In the genomic region with DNA sequence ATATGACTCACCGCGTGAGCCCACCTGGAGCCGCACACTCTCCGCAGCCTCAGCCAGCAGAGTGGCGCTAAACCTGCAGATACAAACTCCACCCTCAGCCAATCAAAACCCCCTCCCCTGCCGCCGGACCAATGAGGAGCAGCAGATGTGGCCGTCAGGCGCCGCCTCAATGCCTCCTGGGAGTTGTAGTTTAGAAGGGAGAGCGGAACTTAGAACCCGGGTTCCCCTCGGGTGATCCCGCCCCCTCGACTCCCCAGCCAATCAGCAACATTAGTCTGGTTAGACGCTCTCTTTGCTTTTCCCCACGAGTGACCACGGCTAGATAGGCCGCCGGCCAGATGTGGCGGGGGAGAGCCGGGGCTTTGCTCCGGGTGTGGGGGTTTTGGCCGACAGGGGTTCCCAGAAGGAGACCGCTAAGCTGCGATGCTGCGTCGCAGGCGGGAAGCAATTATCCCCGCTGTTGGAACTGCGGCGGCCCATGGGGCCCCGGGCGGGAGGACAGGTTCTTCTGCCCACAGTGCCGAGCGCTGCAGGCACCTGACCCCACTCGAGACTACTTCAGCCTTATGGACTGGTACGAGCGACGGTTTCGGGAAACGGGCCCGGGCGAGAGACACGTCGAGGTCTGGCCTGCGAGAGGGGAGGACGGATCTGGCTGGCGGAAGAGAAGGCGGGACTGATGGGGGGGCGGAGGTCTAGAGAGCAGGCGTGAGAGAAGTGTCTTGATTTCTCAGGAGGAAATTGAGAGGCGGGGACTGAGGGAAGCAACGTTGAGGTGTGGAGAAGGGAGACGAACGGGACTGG, we compare ENCODE assay signal across 1 cellular context.
TF ChIP-seq lines count a peak whose summit lies in the region.

A gene (minus strand): TSS at position 63 of the 804 bp plus-strand sequence. CDS start 7,099 bp downstream, outside the sequence.
A gene with protein sequence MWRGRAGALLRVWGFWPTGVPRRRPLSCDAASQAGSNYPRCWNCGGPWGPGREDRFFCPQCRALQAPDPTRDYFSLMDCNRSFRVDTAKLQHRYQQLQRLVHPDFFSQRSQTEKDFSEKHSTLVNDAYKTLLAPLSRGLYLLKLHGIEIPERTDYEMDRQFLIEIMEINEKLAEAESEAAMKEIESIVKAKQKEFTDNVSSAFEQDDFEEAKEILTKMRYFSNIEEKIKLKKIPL (plus strand): TSS at position 282 of the 804 bp plus-strand sequence. CDS start 57 bp downstream, at position 339.

TF ChIP-seq in HepG2, 621 proteins besides CTCF, POLR2A, EP300 and RAD21 (continued from another document and continues in another):
- TF ChIP-seq, protein P1, sequence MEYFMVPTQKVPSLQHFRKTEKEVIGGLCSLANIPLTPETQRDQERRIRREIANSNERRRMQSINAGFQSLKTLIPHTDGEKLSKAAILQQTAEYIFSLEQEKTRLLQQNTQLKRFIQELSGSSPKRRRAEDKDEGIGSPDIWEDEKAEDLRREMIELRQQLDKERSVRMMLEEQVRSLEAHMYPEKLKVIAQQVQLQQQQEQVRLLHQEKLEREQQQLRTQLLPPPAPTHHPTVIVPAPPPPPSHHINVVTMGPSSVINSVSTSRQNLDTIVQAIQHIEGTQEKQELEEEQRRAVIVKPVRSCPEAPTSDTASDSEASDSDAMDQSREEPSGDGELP (IDR thresholded peaks at IDR 0.05; ENCODE audit: borderline replicate concordance, low read depth): peak; percentile 80
- TF ChIP-seq, protein P2, sequence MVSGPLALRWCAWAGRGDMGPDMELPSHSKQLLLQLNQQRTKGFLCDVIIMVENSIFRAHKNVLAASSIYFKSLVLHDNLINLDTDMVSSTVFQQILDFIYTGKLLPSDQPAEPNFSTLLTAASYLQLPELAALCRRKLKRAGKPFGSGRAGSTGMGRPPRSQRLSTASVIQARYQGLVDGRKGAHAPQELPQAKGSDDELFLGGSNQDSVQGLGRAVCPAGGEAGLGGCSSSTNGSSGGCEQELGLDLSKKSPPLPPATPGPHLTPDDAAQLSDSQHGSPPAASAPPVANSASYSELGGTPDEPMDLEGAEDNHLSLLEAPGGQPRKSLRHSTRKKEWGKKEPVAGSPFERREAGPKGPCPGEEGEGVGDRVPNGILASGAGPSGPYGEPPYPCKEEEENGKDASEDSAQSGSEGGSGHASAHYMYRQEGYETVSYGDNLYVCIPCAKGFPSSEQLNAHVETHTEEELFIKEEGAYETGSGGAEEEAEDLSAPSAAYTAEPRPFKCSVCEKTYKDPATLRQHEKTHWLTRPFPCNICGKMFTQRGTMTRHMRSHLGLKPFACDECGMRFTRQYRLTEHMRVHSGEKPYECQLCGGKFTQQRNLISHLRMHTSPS (CRISPR knock-in tag; IDR thresholded peaks at IDR 0.05; ENCODE audit: low read depth): no peak
- TF ChIP-seq ZNF891 (CRISPR knock-in tag; IDR thresholded peaks at IDR 0.05) (peak; percentile 57), DR1 (CRISPR knock-in tag; IDR thresholded peaks at IDR 0.05) (0 out of 2 replicates have a peak, but pooled peaks have one; percentile 33), RBAK (CRISPR knock-in tag; IDR thresholded peaks at IDR 0.05) (no peak), FOXP1 (IDR thresholded peaks at IDR 0.05) (no peak), FOXP1 (CRISPR knock-in tag; IDR thresholded peaks at IDR 0.05) (no peak), SATB2 (CRISPR knock-in tag; IDR thresholded peaks at IDR 0.05) (no peak), ZNF180 (CRISPR knock-in tag; IDR thresholded peaks at IDR 0.05; ENCODE audit: borderline replicate concordance, low read depth) (no peak), MIER3 (CRISPR knock-in tag; IDR thresholded peaks at IDR 0.05; ENCODE audit: borderline replicate concordance) (no peak), ZNF549 (CRISPR knock-in tag; IDR thresholded peaks at IDR 0.05) (no peak), FOXM1 (CRISPR knock-in tag; IDR thresholded peaks at IDR 0.05) (no peak; the same call in 1 of the 2 replicates), ZNF143 (CRISPR knock-in tag; IDR thresholded peaks at IDR 0.05) (peak; percentile 97), KDM1A (CRISPR knock-in tag; IDR thresholded peaks at IDR 0.05) (no peak), SAFB2 (CRISPR knock-in tag; IDR thresholded peaks at IDR 0.05; ENCODE audit: borderline replicate concordance, low read depth) (no peak; the same call in 1 of the 2 replicates), SIX4 (CRISPR knock-in tag; IDR thresholded peaks at IDR 0.05) (no peak), PPARG (CRISPR knock-in tag; conservative IDR thresholded peaks at IDR 0.05) (no peak), SNAI1 (CRISPR knock-in tag; IDR thresholded peaks at IDR 0.05; ENCODE audit: borderline replicate concordance) (0 out of 2 replicates have a peak, but pooled peaks have one; percentile 83), SKI (IDR thresholded peaks at IDR 0.05; ENCODE audit: partially characterized antibody) (no peak), ZNF781 (CRISPR knock-in tag; IDR thresholded peaks at IDR 0.05; ENCODE audit: borderline replicate concordance, not compliant biosample characterization) (peak; percentile 37), NCOR1 (IDR thresholded peaks at IDR 0.05; ENCODE audit: borderline replicate concordance, low read length) (no peak), NR1H2 (CRISPR knock-in tag; IDR thresholded peaks at IDR 0.05; ENCODE audit: borderline replicate concordance, low read depth) (0 out of 2 replicates have a peak, but pooled peaks have one; percentile 36), GPN1 (CRISPR knock-in tag; IDR thresholded peaks at IDR 0.05; ENCODE audit: borderline replicate concordance) (no peak)
- TF ChIP-seq, protein P3, sequence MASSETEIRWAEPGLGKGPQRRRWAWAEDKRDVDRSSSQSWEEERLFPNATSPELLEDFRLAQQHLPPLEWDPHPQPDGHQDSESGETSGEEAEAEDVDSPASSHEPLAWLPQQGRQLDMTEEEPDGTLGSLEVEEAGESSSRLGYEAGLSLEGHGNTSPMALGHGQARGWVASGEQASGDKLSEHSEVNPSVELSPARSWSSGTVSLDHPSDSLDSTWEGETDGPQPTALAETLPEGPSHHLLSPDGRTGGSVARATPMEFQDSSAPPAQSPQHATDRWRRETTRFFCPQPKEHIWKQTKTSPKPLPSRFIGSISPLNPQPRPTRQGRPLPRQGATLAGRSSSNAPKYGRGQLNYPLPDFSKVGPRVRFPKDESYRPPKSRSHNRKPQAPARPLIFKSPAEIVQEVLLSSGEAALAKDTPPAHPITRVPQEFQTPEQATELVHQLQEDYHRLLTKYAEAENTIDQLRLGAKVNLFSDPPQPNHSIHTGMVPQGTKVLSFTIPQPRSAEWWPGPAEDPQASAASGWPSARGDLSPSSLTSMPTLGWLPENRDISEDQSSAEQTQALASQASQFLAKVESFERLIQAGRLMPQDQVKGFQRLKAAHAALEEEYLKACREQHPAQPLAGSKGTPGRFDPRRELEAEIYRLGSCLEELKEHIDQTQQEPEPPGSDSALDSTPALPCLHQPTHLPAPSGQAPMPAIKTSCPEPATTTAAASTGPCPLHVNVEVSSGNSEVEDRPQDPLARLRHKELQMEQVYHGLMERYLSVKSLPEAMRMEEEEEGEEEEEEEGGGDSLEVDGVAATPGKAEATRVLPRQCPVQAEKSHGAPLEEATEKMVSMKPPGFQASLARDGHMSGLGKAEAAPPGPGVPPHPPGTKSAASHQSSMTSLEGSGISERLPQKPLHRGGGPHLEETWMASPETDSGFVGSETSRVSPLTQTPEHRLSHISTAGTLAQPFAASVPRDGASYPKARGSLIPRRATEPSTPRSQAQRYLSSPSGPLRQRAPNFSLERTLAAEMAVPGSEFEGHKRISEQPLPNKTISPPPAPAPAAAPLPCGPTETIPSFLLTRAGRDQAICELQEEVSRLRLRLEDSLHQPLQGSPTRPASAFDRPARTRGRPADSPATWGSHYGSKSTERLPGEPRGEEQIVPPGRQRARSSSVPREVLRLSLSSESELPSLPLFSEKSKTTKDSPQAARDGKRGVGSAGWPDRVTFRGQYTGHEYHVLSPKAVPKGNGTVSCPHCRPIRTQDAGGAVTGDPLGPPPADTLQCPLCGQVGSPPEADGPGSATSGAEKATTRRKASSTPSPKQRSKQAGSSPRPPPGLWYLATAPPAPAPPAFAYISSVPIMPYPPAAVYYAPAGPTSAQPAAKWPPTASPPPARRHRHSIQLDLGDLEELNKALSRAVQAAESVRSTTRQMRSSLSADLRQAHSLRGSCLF (CRISPR knock-in tag; IDR thresholded peaks at IDR 0.05; ENCODE audit: borderline replicate concordance): no peak
- TF ChIP-seq, protein P4, sequence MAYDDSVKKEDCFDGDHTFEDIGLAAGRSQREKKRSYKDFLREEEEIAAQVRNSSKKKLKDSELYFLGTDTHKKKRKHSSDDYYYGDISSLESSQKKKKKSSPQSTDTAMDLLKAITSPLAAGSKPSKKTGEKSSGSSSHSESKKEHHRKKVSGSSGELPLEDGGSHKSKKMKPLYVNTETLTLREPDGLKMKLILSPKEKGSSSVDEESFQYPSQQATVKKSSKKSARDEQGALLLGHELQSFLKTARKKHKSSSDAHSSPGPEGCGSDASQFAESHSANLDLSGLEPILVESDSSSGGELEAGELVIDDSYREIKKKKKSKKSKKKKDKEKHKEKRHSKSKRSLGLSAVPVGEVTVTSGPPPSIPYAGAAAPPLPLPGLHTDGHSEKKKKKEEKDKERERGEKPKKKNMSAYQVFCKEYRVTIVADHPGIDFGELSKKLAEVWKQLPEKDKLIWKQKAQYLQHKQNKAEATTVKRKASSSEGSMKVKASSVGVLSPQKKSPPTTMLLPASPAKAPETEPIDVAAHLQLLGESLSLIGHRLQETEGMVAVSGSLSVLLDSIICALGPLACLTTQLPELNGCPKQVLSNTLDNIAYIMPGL (CRISPR knock-in tag; IDR thresholded peaks at IDR 0.05; ENCODE audit: borderline replicate concordance in 1 of 2, low read depth in 1 of 2): peak; percentile 66 to 78
- TF ChIP-seq, protein P5, sequence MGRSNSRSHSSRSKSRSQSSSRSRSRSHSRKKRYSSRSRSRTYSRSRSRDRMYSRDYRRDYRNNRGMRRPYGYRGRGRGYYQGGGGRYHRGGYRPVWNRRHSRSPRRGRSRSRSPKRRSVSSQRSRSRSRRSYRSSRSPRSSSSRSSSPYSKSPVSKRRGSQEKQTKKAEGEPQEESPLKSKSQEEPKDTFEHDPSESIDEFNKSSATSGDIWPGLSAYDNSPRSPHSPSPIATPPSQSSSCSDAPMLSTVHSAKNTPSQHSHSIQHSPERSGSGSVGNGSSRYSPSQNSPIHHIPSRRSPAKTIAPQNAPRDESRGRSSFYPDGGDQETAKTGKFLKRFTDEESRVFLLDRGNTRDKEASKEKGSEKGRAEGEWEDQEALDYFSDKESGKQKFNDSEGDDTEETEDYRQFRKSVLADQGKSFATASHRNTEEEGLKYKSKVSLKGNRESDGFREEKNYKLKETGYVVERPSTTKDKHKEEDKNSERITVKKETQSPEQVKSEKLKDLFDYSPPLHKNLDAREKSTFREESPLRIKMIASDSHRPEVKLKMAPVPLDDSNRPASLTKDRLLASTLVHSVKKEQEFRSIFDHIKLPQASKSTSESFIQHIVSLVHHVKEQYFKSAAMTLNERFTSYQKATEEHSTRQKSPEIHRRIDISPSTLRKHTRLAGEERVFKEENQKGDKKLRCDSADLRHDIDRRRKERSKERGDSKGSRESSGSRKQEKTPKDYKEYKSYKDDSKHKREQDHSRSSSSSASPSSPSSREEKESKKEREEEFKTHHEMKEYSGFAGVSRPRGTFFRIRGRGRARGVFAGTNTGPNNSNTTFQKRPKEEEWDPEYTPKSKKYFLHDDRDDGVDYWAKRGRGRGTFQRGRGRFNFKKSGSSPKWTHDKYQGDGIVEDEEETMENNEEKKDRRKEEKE (IDR thresholded peaks at IDR 0.05): no peak
- TF ChIP-seq, protein P6, sequence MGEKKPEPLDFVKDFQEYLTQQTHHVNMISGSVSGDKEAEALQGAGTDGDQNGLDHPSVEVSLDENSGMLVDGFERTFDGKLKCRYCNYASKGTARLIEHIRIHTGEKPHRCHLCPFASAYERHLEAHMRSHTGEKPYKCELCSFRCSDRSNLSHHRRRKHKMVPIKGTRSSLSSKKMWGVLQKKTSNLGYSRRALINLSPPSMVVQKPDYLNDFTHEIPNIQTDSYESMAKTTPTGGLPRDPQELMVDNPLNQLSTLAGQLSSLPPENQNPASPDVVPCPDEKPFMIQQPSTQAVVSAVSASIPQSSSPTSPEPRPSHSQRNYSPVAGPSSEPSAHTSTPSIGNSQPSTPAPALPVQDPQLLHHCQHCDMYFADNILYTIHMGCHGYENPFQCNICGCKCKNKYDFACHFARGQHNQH (CRISPR knock-in tag; IDR thresholded peaks at IDR 0.05): peak; percentile 24; the same call in 1 of the 2 replicates
- TF ChIP-seq, protein P7, sequence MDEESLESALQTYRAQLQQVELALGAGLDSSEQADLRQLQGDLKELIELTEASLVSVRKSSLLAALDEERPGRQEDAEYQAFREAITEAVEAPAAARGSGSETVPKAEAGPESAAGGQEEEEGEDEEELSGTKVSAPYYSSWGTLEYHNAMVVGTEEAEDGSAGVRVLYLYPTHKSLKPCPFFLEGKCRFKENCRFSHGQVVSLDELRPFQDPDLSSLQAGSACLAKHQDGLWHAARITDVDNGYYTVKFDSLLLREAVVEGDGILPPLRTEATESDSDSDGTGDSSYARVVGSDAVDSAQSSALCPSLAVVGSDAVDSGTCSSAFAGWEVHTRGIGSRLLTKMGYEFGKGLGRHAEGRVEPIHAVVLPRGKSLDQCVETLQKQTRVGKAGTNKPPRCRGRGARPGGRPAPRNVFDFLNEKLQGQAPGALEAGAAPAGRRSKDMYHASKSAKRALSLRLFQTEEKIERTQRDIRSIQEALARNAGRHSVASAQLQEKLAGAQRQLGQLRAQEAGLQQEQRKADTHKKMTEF (CRISPR knock-in tag; IDR thresholded peaks at IDR 0.05): peak; percentile 65
- TF ChIP-seq, protein P8, sequence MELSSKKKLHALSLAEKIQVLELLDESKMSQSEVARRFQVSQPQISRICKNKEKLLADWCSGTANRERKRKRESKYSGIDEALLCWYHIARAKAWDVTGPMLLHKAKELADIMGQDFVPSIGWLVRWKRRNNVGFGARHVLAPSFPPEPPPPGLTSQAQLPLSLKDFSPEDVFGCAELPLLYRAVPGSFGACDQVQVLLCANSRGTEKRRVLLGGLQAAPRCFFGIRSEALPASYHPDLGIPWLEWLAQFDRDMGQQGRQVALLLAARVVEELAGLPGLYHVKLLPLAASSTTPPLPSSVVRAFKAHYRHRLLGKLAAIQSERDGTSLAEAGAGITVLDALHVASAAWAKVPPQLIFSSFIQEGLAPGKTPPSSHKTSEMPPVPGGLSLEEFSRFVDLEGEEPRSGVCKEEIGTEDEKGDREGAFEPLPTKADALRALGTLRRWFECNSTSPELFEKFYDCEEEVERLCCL (CRISPR knock-in tag; IDR thresholded peaks at IDR 0.05; ENCODE audit: borderline replicate concordance): no peak
- TF ChIP-seq, protein P9, sequence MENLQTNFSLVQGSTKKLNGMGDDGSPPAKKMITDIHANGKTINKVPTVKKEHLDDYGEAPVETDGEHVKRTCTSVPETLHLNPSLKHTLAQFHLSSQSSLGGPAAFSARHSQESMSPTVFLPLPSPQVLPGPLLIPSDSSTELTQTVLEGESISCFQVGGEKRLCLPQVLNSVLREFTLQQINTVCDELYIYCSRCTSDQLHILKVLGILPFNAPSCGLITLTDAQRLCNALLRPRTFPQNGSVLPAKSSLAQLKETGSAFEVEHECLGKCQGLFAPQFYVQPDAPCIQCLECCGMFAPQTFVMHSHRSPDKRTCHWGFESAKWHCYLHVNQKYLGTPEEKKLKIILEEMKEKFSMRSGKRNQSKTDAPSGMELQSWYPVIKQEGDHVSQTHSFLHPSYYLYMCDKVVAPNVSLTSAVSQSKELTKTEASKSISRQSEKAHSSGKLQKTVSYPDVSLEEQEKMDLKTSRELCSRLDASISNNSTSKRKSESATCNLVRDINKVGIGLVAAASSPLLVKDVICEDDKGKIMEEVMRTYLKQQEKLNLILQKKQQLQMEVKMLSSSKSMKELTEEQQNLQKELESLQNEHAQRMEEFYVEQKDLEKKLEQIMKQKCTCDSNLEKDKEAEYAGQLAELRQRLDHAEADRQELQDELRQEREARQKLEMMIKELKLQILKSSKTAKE (CRISPR knock-in tag; IDR thresholded peaks at IDR 0.05; ENCODE audit: borderline replicate concordance): no peak
